Comparison of ENCODE assay signal across 10 cellular contexts in the genomic region with DNA sequence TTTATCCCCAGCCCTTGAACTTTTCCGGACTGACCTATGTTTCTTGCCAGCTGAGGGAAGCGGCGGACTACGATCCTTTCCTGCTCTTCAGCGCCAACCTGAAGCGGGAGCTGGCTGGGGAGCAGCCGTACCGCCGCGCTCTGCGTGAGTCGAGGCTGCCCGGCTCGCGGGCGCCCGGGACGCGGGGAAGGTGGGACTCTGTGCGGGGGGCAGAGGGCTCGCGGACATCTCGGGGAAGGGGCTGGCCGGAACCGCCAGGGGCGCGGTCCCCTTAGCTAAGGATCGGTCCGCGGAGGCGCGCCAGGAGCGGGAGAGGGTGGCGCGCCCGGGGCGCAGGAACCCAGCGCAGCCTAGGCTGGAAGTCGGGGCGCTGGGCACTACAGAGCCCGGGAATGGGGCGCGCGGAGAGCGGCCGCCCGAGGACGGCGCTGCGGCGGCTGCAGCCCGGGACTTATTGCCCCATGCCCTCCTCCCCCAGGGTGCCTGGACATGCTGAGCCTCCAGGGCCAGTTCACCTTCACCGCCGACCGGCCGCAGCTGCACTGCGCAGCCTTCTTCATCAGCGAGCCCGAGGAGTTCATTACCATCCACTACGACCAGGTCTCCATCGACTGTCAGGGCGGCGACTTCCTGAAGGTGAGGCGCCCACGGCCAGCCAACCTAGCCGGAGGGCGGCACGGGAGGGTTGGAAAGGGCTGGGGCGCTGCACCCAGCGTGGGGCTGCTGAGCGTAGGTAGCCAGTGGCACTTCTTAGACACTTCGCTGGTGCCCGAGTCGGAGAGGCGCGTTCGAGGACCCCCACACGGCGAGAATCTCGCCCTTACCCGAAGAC. TPM values are rescaled to one million over a fixed set of nuclear protein-coding genes. Genes with fewer than 3 reads are reported as not detected.
DNase-seq lines count a peak whose midpoint lies in the region; ATAC-seq and TF ChIP-seq lines count a peak whose summit lies in the region.
"Had no signal": no experiment of that assay in that cellular context is flagged by ENCODE, and none has a peak within 500 bp of the region (broad histone marks: within the 10 kb centered on the region; RNA-seq: fewer than 3 reads in every experiment).

No MANE protein-coding gene starts in this region.

- H3K4me3 Mint-ChIP-seq in activated CD4-positive, alpha-beta T cell treated with anti-CD3 and anti-CD28 coated beads for 36 hours, result peak overlapping the region; percentile 19
- H3K4me3 Mint-ChIP-seq in dendritic cell treated with granulocyte-macrophage colony-stimulating factor and Interleukin-4, amounts not matched to agents 40 ng/mL and 50 ng/mL, for 4 days, result peak overlapping the region; percentile 72

- no peak for TF ChIP-seq EP300 in suprapubic skin (IDR thresholded peaks at IDR 0.05)

- H3K4me3 ChIP-seq in right lobe of liver, result peak overlapping the region; percentile 35 to 51 (median 41)
- H3K4me3 ChIP-seq in suprapubic skin, result peak overlapping the region; percentile 47
- H3K4me3 ChIP-seq: BLaER1 treated with 17β-estradiol and CSF1 and Interleukin-3, amounts not matched to agents 10 nM and 100 nM had no signal

- CTCF ChIA-PET in activated CD4-positive, alpha-beta T cell treated with anti-CD3 and anti-CD28 coated beads for 36 hours (lab: Charles Lee), result no interaction called here

- no peaks in the 10 kb centered on the region for H3K9me3 Mint-ChIP-seq in activated CD4-positive, alpha-beta T cell treated with anti-CD3 and anti-CD28 coated beads for 36 hours (ENCODE audit: low read depth)
- H3K9me3 Mint-ChIP-seq in dendritic cell treated with granulocyte-macrophage colony-stimulating factor and Interleukin-4, amounts not matched to agents 40 ng/mL and 50 ng/mL, for 4 days, result no peaks in the 10 kb centered on the region

- H3K36me3 Mint-ChIP-seq in activated CD4-positive, alpha-beta T cell treated with anti-CD3 and anti-CD28 coated beads for 36 hours (ENCODE audit: low read depth), result no peaks in the 10 kb centered on the region
- H3K36me3 Mint-ChIP-seq in dendritic cell treated with granulocyte-macrophage colony-stimulating factor and Interleukin-4, amounts not matched to agents 40 ng/mL and 50 ng/mL, for 4 days (ENCODE audit: low read depth), result no peaks in the 10 kb centered on the region

- no peak overlapping the region for H3K27ac Mint-ChIP-seq in activated CD4-positive, alpha-beta T cell treated with anti-CD3 and anti-CD28 coated beads for 36 hours
- H3K27ac Mint-ChIP-seq in dendritic cell treated with granulocyte-macrophage colony-stimulating factor and Interleukin-4, amounts not matched to agents 40 ng/mL and 50 ng/mL, for 4 days, result peak overlapping the region; percentile 75

- H3K9me3 ChIP-seq in right lobe of liver, result no peaks in the 10 kb centered on the region
- no peaks in the 10 kb centered on the region for H3K9me3 ChIP-seq in suprapubic skin

- peaks cover 0 to 14% of the 10 kb centered on the region in 2 donors for H3K27me3 ChIP-seq in right lobe of liver
- peaks cover 33% of the 10 kb centered on the region for H3K27me3 ChIP-seq in suprapubic skin
- H3K27me3 ChIP-seq: BLaER1 treated with 17β-estradiol and CSF1 and Interleukin-3, amounts not matched to agents 10 nM and 100 nM had no signal

- no peak for TF ChIP-seq POLR2A in right lobe of liver (IDR thresholded peaks at IDR 0.05)
- TF ChIP-seq POLR2A in suprapubic skin (IDR thresholded peaks at IDR 0.05), result no peak

- H3K36me3 ChIP-seq in right lobe of liver (no peaks in the 10 kb centered on the region), suprapubic skin (no peaks in the 10 kb centered on the region)
- H3K36me3 ChIP-seq: BLaER1 treated with 17β-estradiol and CSF1 and Interleukin-3, amounts not matched to agents 10 nM and 100 nM had no signal

- TF ChIP-seq CTCF in right lobe of liver (IDR thresholded peaks at IDR 0.05) (no peak), suprapubic skin (IDR thresholded peaks at IDR 0.05) (no peak)

- WGBS in right lobe of liver (ENCODE audit: insufficient coverage, low coverage, low lambda C conversion rate, missing lambda C conversion rate), result 4% methylated on average over 9 of the region's 81 CpGs
- WGBS in suprapubic skin, result 9% methylated on average over 45 of the region's 81 CpGs

- ATAC-seq in activated CD4-positive, alpha-beta T cell treated with anti-CD3 and anti-CD28 coated beads for 36 hours, result no peak
- peak; percentile 39 to 58 (median 50) for ATAC-seq in right lobe of liver
- no peak for ATAC-seq in HG03039 (IDR thresholded peaks at IDR 0.05; ENCODE audit: unreplicated experiment)
- no peak for ATAC-seq in HG03139 (IDR thresholded peaks at IDR 0.05; ENCODE audit: unreplicated experiment)

- POLR2A ChIA-PET in activated CD4-positive, alpha-beta T cell treated with anti-CD3 and anti-CD28 coated beads for 36 hours (lab: Charles Lee), result no interaction called here

- peaks cover 5% of the 10 kb centered on the region for H3K4me1 Mint-ChIP-seq in activated CD4-positive, alpha-beta T cell treated with anti-CD3 and anti-CD28 coated beads for 36 hours
- H3K4me1 Mint-ChIP-seq in dendritic cell treated with granulocyte-macrophage colony-stimulating factor and Interleukin-4, amounts not matched to agents 40 ng/mL and 50 ng/mL, for 4 days (ENCODE audit: low read depth), result peaks cover 29% of the 10 kb centered on the region

- intact Hi-C loops in activated CD4-positive, alpha-beta T cell treated with anti-CD3 and anti-CD28 coated beads for 36 hours (cut with DNase I, micrococcal nuclease), result no loop called here
- intact Hi-C loops in dendritic cell treated with granulocyte-macrophage colony-stimulating factor and Interleukin-4, amounts not matched to agents 40 ng/mL and 50 ng/mL, for 4 days (cut with micrococcal nuclease), result no loop called here
- intact Hi-C loops in right lobe of liver (cut with DNase I), result no loop called here

- DNase-seq in activated CD4-positive, alpha-beta T cell treated with anti-CD3 and anti-CD28 coated beads for 36 hours, result peak; percentile 6
- no peak for DNase-seq in activated CD4-positive, alpha-beta T cell treated with anti-CD3 and anti-CD28 coated beads, Interleukin-2, amount 50 U/mL, for 1 hour
- DNase-seq in right lobe of liver (peak in 1 of 3 donors; percentile 27), suprapubic skin (ENCODE audit: low spot score in 2 of 2) (no peak), RKO (ENCODE audit: low spot score) (no peak)

- H3K27ac ChIP-seq in right lobe of liver (peak overlapping the region; percentile 31 to 69 (median 37)), suprapubic skin (no peak overlapping the region)
- H3K27ac ChIP-seq: BLaER1 treated with 17β-estradiol and CSF1 and Interleukin-3, amounts not matched to agents 10 nM and 100 nM; epithelial cell of prostate had no signal

- H3K27me3 Mint-ChIP-seq in activated CD4-positive, alpha-beta T cell treated with anti-CD3 and anti-CD28 coated beads for 36 hours, result peaks cover 43% of the 10 kb centered on the region
- peaks cover 49% of the 10 kb centered on the region for H3K27me3 Mint-ChIP-seq in dendritic cell treated with granulocyte-macrophage colony-stimulating factor and Interleukin-4, amounts not matched to agents 40 ng/mL and 50 ng/mL, for 4 days

- H3K4me1 ChIP-seq in right lobe of liver (peaks cover 0 to 13% (median 2%) of the 10 kb centered on the region in 4 donors), suprapubic skin (peaks cover 14% of the 10 kb centered on the region)

RNA-seq across cellular contexts. Expression of a gene that starts 0.9 kb away (rescaled TPM):
- total RNA-seq in activated CD4-positive, alpha-beta T cell treated with anti-CD3 and anti-CD28 coated beads for 36 hours, result under 1 TPM; 0.23 to 0.27 TPM
- total RNA-seq in right lobe of liver (100 to 1,000 TPM in 2 of 6 experiments, 10 to 100 TPM in 4; 19.2 to 130 (median 40.6) TPM), suprapubic skin (1 to 10 TPM in 1 of 4 donors, under 1 TPM in 1, not detected in 2; 0.73 to 1.0 TPM)

Comparison
In these comparisons a context has a peak if more than half of its experiments do, and no peak if none do; other contexts are left out.
1. ATAC-seq: peak in right lobe of liver (4 of 4); none in activated CD4-positive, alpha-beta T cell treated with anti-CD3 and anti-CD28 coated beads for 36 hours (single experiment), HG03039 (single experiment) and HG03139 (single experiment).
2. RNA of a gene that starts 0.9 kb away (total RNA-seq): 19.2 to 130 TPM in right lobe of liver; 0.73 to 1.0 TPM in suprapubic skin and 0.23 to 0.27 TPM in activated CD4-positive, alpha-beta T cell treated with anti-CD3 and anti-CD28 coated beads for 36 hours; every median in the first group is over 4 times any median in the second.